In the genomic region with DNA sequence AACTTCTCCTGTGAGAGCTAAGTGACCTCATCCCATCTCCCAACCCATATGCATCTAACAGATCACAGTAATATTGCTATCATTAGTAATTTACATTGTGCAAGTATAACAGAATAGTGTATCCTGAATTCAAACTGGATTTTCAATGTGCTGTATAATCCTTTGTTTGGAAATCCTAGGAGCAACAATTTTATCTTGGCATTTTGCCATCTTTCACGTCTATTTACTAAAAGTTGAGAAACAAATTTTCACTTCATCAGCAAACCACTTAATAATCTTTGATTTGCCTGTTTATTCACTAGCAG, we compare ENCODE assay signal across 10 cellular contexts. TPM values are rescaled to one million over a fixed set of nuclear protein-coding genes. Genes with fewer than 3 reads are reported as not detected.
DNase-seq lines count a peak whose midpoint lies in the region; ATAC-seq and TF ChIP-seq lines count a peak whose summit lies in the region.
"Had no signal": no experiment of that assay in that cellular context is flagged by ENCODE, and none has a peak within 500 bp of the region (broad histone marks: within the 10 kb centered on the region; RNA-seq: fewer than 3 reads in every experiment).

No MANE protein-coding gene starts in this region.

- ATAC-seq in GM18861 (IDR thresholded peaks at IDR 0.05; ENCODE audit: unreplicated experiment) (no peak), HG02623 (IDR thresholded peaks at IDR 0.05; ENCODE audit: unreplicated experiment) (no peak)

- no peaks in the 10 kb centered on the region for H3K27me3 ChIP-seq in stomach

- no peaks in the 10 kb centered on the region for H3K27me3 Mint-ChIP-seq in activated naive CD4-positive, alpha-beta T cell treated with anti-CD3 and anti-CD28 coated beads for 36 hours (ENCODE audit: low read depth)

- H3K27ac Mint-ChIP-seq in activated naive CD4-positive, alpha-beta T cell treated with anti-CD3 and anti-CD28 coated beads for 36 hours: peak overlapping the region; percentile 83

- peak overlapping the region; percentile 90 for H3K4me3 Mint-ChIP-seq in activated naive CD4-positive, alpha-beta T cell treated with anti-CD3 and anti-CD28 coated beads for 36 hours

- intact Hi-C loops in activated naive CD4-positive, alpha-beta T cell treated with anti-CD3 and anti-CD28 coated beads for 36 hours (cut with micrococcal nuclease): no loop called here
- intact Hi-C loops in stomach (cut with DNase I; ENCODE audit: low total_unique reads): no loop called here

- H3K36me3 ChIP-seq in stomach: no peaks in the 10 kb centered on the region

- peaks cover 4% of the 10 kb centered on the region for H3K36me3 Mint-ChIP-seq in activated naive CD4-positive, alpha-beta T cell treated with anti-CD3 and anti-CD28 coated beads for 36 hours (ENCODE audit: low read depth)

- no peak overlapping the region for H3K4me3 ChIP-seq in fibroblast of mammary gland (ENCODE audit: control insufficient read depth, low read depth, low read length)
- peak overlapping the region in 1 of 4 donors; percentile 18 for H3K4me3 ChIP-seq in stomach

- H3K9me3 Mint-ChIP-seq in activated naive CD4-positive, alpha-beta T cell treated with anti-CD3 and anti-CD28 coated beads for 36 hours: no peaks in the 10 kb centered on the region

- 2 to 8% (median 5%) methylated on average over 1 of the region's 1 CpG for WGBS in stomach, 5 donors

- peaks cover 40 to 86% (median 61%) of the 10 kb centered on the region in 4 donors for H3K4me1 ChIP-seq in stomach

- peaks cover 58% of the 10 kb centered on the region for H3K4me1 Mint-ChIP-seq in activated naive CD4-positive, alpha-beta T cell treated with anti-CD3 and anti-CD28 coated beads for 36 hours (ENCODE audit: low read depth)

- H3K27ac ChIP-seq in stomach: peak overlapping the region in 4 of 5 donors; percentile 25 to 99 (median 98)

- no peak for TF ChIP-seq POLR2A in stomach (IDR thresholded peaks at IDR 0.05)

- DNase-seq in activated naive CD4-positive, alpha-beta T cell treated with anti-CD3 and anti-CD28 coated beads for 36 hours: no peak
- no peak for DNase-seq in activated naive CD4-positive, alpha-beta T cell treated with Interleukin-2 at 50 U/mL for 16 hours
- DNase-seq in RPMI7951 (ENCODE audit: low read depth): peak; percentile 31
- DNase-seq in fibroblast of mammary gland (ENCODE audit: low read depth): peak; percentile 50
- DNase-seq in stomach: no peak
- no peak for DNase-seq in AG08396 (ENCODE audit: low spot score)
- DNase-seq: RPMI8226; stimulated activated CD4-positive, alpha-beta T cell treated with anti-CD3 and anti-CD28 coated beads, Interleukin-12 subunit alpha, Interleukin-12 subunit beta, amount 100 ng/mL, for 4 hours had no signal

- TF ChIP-seq EP300 in stomach (IDR thresholded peaks at IDR 0.05): no peak

- CTCF ChIA-PET in activated naive CD4-positive, alpha-beta T cell treated with anti-CD3 and anti-CD28 coated beads for 36 hours (lab: Charles Lee): interaction anchor here (1.0 to 14.7 kb wide), 7 partner anchors 10 to 141 kb away, joined by 3 to 152 read pairs (median 4); no protein-coding TSS in a partner anchor

- no peaks in the 10 kb centered on the region for H3K9me3 ChIP-seq in stomach

- TF ChIP-seq CTCF in fibroblast of mammary gland (conservative IDR thresholded peaks at IDR 0.05; ENCODE audit: control insufficient read depth, insufficient read depth, low read depth, low read length) (no peak), stomach (IDR thresholded peaks at IDR 0.05) (no peak)

RNA-seq across cellular contexts. Expression of a gene that starts 3.8 kb away (rescaled TPM):
- total RNA-seq in activated naive CD4-positive, alpha-beta T cell treated with anti-CD3 and anti-CD28 coated beads for 36 hours: 10 to 100 TPM; 54.4 to 57.3 TPM
- 61.8 and 83.1 TPM in 2 replicates for total RNA-seq in RPMI7951 (2014; rRNA removed; shearing (Covaris generic))
- total RNA-seq in stomach: 10 to 100 TPM; 22.9 to 97.9 (median 39.1) TPM
- polyA plus RNA-seq in stomach: 10 to 100 TPM; 12.2 to 13.6 (median 13.0) TPM

Comparison
In these comparisons a context has a peak if more than half of its experiments do, and no peak if none do; other contexts are left out.
1. DNase-seq: peak in RPMI7951 (single experiment) and fibroblast of mammary gland (single experiment); none in activated naive CD4-positive, alpha-beta T cell treated with anti-CD3 and anti-CD28 coated beads for 36 hours (single experiment), activated naive CD4-positive, alpha-beta T cell treated with Interleukin-2 at 50 U/mL for 16 hours (single experiment), stomach (single experiment) and AG08396 (single experiment).